Comparison of ENCODE assay signal across 17 cellular contexts in genomic region chr3:24981309-24981708, GRCh38.
DNase-seq lines count a peak whose midpoint lies in the region; TF ChIP-seq lines count a peak whose summit lies in the region.
"Had no signal": no experiment of that assay in that cellular context is flagged by ENCODE, and none has a peak within 500 bp of the region (broad histone marks: within the 10 kb centered on the region; RNA-seq: fewer than 3 reads in every experiment).

No MANE protein-coding gene starts in this region.

- H3K4me3 ChIP-seq in WERI-Rb-1 (ENCODE audit: low read depth, low read length) = no peak overlapping the region
- H3K4me3 ChIP-seq: BLaER1 had no signal

- no peaks in the 10 kb centered on the region for H3K36me3 ChIP-seq in WERI-Rb-1
- H3K36me3 ChIP-seq: BE2C, BLaER1 had no signal

- no peaks in the 10 kb centered on the region for H3K9me3 ChIP-seq in WERI-Rb-1 (ENCODE audit: severe bottlenecking)
- H3K9me3 ChIP-seq: BE2C, BLaER1, Caco-2 had no signal

- DNase-seq in NCI-H510A (lab: John Stamatoyannopoulos, UW) (peak; percentile 4), NCI-H510A treated with DMSO at 0.1 percent for 48 hours (lab: John Stamatoyannopoulos, UW) (no peak), WERI-Rb-1 (peak; percentile 8), RKO (ENCODE audit: low spot score) (no peak), NCI-H69 (lab: John Stamatoyannopoulos, UW) (no peak)
- DNase-seq: 8988T; ACHN; BE2C; C1 segment of cervical spinal cord; Caco-2; Calu3; CD4-positive, alpha-beta T cell; CD8-positive, alpha-beta T cell; DMS79 treated with DMSO at 0.1 percent for 48 hours; GF-D8 had no signal

- H3K27ac ChIP-seq in C4-2B = peak overlapping the region; percentile 11; the same call in 1 of the 2 replicates
- no peak overlapping the region for H3K27ac ChIP-seq in WERI-Rb-1
- H3K27ac ChIP-seq: BLaER1 had no signal

- TF ChIP-seq CTCF in C4-2B (conservative IDR thresholded peaks at IDR 0.05) (no peak), WERI-Rb-1 (IDR thresholded peaks at IDR 0.05; ENCODE audit: low read depth, low read length) (no peak)

- H3K27me3 ChIP-seq in WERI-Rb-1 (ENCODE audit: insufficient read depth, low read depth, severe bottlenecking) = no peaks in the 10 kb centered on the region
- H3K27me3 ChIP-seq: BE2C, BLaER1 had no signal

Comparison
In these comparisons a context has a peak if more than half of its experiments do, and no peak if none do; other contexts are left out.
1. DNase-seq: peak in NCI-H510A (single experiment) and WERI-Rb-1 (single experiment); none in NCI-H510A treated with DMSO at 0.1 percent for 48 hours (single experiment), RKO (single experiment) and NCI-H69 (single experiment).